ENCODE assay signal across 18 cellular contexts in genomic region chr19:6261883-6262282, GRCh38. TPM values are rescaled to one million over a fixed set of nuclear protein-coding genes. Genes with fewer than 3 reads are reported as not detected.
DNase-seq lines count a peak whose midpoint lies in the region; ATAC-seq and TF ChIP-seq lines count a peak whose summit lies in the region.
"Had no signal": no experiment of that assay in that cellular context is flagged by ENCODE, and none has a peak within 500 bp of the region (broad histone marks: within the 10 kb centered on the region; RNA-seq: fewer than 3 reads in every experiment).

No MANE protein-coding gene starts in this region.

- no peaks in the 10 kb centered on the region for H3K27me3 ChIP-seq in CD8-positive, alpha-beta T cell (ENCODE audit: insufficient read depth, low read length)
- no peaks in the 10 kb centered on the region for H3K27me3 ChIP-seq in psoas muscle (ENCODE audit: insufficient read depth in 3 of 3, low read length in 2 of 3)
- H3K27me3 ChIP-seq in transverse colon, result no peaks in the 10 kb centered on the region
- H3K27me3 ChIP-seq: SJSA1 had no signal

- peaks cover 3% of the 10 kb centered on the region for H3K36me3 ChIP-seq in CD8-positive, alpha-beta T cell (ENCODE audit: insufficient read depth, low read length)
- H3K36me3 ChIP-seq in psoas muscle (ENCODE audit: insufficient read depth in 1 of 2, low read depth in 1 of 2) (peaks cover 0 to 45% of the 10 kb centered on the region in 2 donors), transverse colon (no peaks in the 10 kb centered on the region)

- no peak for ATAC-seq in CD8-positive, alpha-beta T cell
- ATAC-seq in psoas muscle (no peak), HG03442 (IDR thresholded peaks at IDR 0.05; ENCODE audit: unreplicated experiment) (no peak)

- peaks cover 53% of the 10 kb centered on the region for H3K36me3 Mint-ChIP-seq in CD8-positive, alpha-beta T cell
- peaks cover 29% of the 10 kb centered on the region for H3K36me3 Mint-ChIP-seq in mesothelial cell of epicardium
- peaks cover 14% of the 10 kb centered on the region for H3K36me3 Mint-ChIP-seq in chondrocyte (ENCODE audit: low read depth)

- H3K4me3 ChIP-seq in CD8-positive, alpha-beta T cell (ENCODE audit: low read depth, low read length), result no peak overlapping the region
- no peak overlapping the region for H3K4me3 ChIP-seq in psoas muscle
- no peak overlapping the region for H3K4me3 ChIP-seq in transverse colon
- H3K4me3 ChIP-seq: SJSA1 had no signal

- intact Hi-C loops in CD8-positive, alpha-beta T cell (cut with DNase I, micrococcal nuclease), result loop anchor here in 1 of 2 experiments (2.0 kb wide), 1 partner anchor 13 kb away; no protein-coding TSS in a partner anchor
- intact Hi-C loops in psoas muscle (cut with DNase I), result no loop called here
- intact Hi-C loops in transverse colon (cut with DNase I; ENCODE audit: low total_unique reads), result no loop called here

- CTCF ChIA-PET in CD8-positive, alpha-beta T cell (lab: Charles Lee), result interaction anchor here (1.1 to 1.8 kb wide), 2 partner anchors 9 to 149 kb away, joined by 3 to 5 read pairs; no protein-coding TSS in a partner anchor

- H3K27ac ChIP-seq in CD8-positive, alpha-beta T cell (ENCODE audit: low read depth, low read length), result no peak overlapping the region
- H3K27ac ChIP-seq in VCaP (peak overlapping the region; percentile 76; the same call in 1 of the 2 replicates), psoas muscle (peak overlapping the region; percentile 27), transverse colon (no peak overlapping the region)
- H3K27ac ChIP-seq: KMS-11, SJSA1 had no signal

- no peak for TF ChIP-seq CTCF in CD8-positive, alpha-beta T cell (IDR thresholded peaks at IDR 0.05)
- no peak for TF ChIP-seq CTCF in VCaP (conservative IDR thresholded peaks at IDR 0.05)
- TF ChIP-seq CTCF in mesothelial cell of epicardium (IDR thresholded peaks at IDR 0.05; ENCODE audit: unreplicated experiment), result no peak
- no peak for TF ChIP-seq CTCF in psoas muscle (IDR thresholded peaks at IDR 0.05)
- no peak for TF ChIP-seq CTCF in transverse colon (IDR thresholded peaks at IDR 0.05)
- TF ChIP-seq CTCF in chondrocyte (IDR thresholded peaks at IDR 0.05), result no peak

- no peak for TF ChIP-seq EP300 in transverse colon (IDR thresholded peaks at IDR 0.05; ENCODE audit: low read depth)

- POLR2A ChIA-PET in CD8-positive, alpha-beta T cell (lab: Charles Lee), result no interaction called here

- peak overlapping the region; percentile 32 for H3K4me3 Mint-ChIP-seq in CD8-positive, alpha-beta T cell
- H3K4me3 Mint-ChIP-seq in mesothelial cell of epicardium (no peak overlapping the region), chondrocyte (ENCODE audit: unreplicated experiment) (no peak overlapping the region)
- H3K4me3 Mint-ChIP-seq: CD8-positive, alpha-beta memory T cell had no signal

- in situ Hi-C loops in transverse colon (cut with MboI; ENCODE audit: low pct_ligation_motif_present in 1 of 4, low pct_unique_long_range_greater_than_20kb in 1 of 4, low sequenced_read_pairs in 3 of 4), result no loop called here

- no peaks in the 10 kb centered on the region for H3K9me3 ChIP-seq in CD8-positive, alpha-beta T cell (ENCODE audit: low read length)
- no peaks in the 10 kb centered on the region for H3K9me3 ChIP-seq in psoas muscle
- H3K9me3 ChIP-seq in transverse colon, result no peaks in the 10 kb centered on the region
- H3K9me3 ChIP-seq: SJSA1 had no signal

- H3K27ac Mint-ChIP-seq in CD8-positive, alpha-beta T cell, result peak overlapping the region; percentile 75
- peak overlapping the region; percentile 25 for H3K27ac Mint-ChIP-seq in mesothelial cell of epicardium
- H3K27ac Mint-ChIP-seq in chondrocyte (ENCODE audit: unreplicated experiment), result no peak overlapping the region

- no peaks in the 10 kb centered on the region for H3K27me3 Mint-ChIP-seq in CD8-positive, alpha-beta T cell (ENCODE audit: low read depth)
- H3K27me3 Mint-ChIP-seq in mesothelial cell of epicardium (ENCODE audit: low read depth), result no peaks in the 10 kb centered on the region
- H3K27me3 Mint-ChIP-seq in chondrocyte (ENCODE audit: low read depth), result no peaks in the 10 kb centered on the region
- H3K27me3 Mint-ChIP-seq: CD8-positive, alpha-beta memory T cell had no signal

- TF ChIP-seq POLR2A in transverse colon (IDR thresholded peaks at IDR 0.05), result no peak

- no peaks in the 10 kb centered on the region for H3K9me3 Mint-ChIP-seq in CD8-positive, alpha-beta T cell
- H3K9me3 Mint-ChIP-seq in mesothelial cell of epicardium (no peaks in the 10 kb centered on the region), chondrocyte (ENCODE audit: low read depth) (no peaks in the 10 kb centered on the region)
- H3K9me3 Mint-ChIP-seq: CD8-positive, alpha-beta memory T cell had no signal

- DNase-seq in CD8-positive, alpha-beta T cell, result no peak
- no peak for DNase-seq in mesothelial cell of epicardium (ENCODE audit: low spot score in 2 of 2, unreplicated experiment in 2 of 2)
- DNase-seq in psoas muscle, result peak in 1 of 2 donors; percentile 31
- no peak for DNase-seq in transverse colon
- DNase-seq in chondrocyte (ENCODE audit: low spot score), result no peak
- DNase-seq: ACHN; CD8-positive, alpha-beta memory T cell; DMS79; NCI-H1436; NCI-H2029; NCI-H2171 treated with DMSO at 0.1 percent for 48 hours; NCI-H748 treated with DMSO at 0.1 percent for 48 hours; OCI-M1; RPMI8226 had no signal

- H3K4me1 ChIP-seq in CD8-positive, alpha-beta T cell (ENCODE audit: insufficient read depth, low read length), result peaks cover 6% of the 10 kb centered on the region
- H3K4me1 ChIP-seq in psoas muscle (peaks cover 62% of the 10 kb centered on the region), transverse colon (peaks cover 0 to 22% (median 11%) of the 10 kb centered on the region in 4 donors)
- H3K4me1 ChIP-seq: SJSA1 had no signal

- peaks cover 23% of the 10 kb centered on the region for H3K4me1 Mint-ChIP-seq in CD8-positive, alpha-beta T cell (ENCODE audit: low read depth)
- H3K4me1 Mint-ChIP-seq in mesothelial cell of epicardium (peaks cover 6% of the 10 kb centered on the region), chondrocyte (ENCODE audit: low read depth) (peaks cover 28% of the 10 kb centered on the region)

- WGBS in psoas muscle, 3 donors, result 60 to 68% (median 64%) methylated on average over 15 of the region's 15 CpGs
- 62 to 86% methylated on average over 4 to 15 of the region's 15 CpGs for WGBS in transverse colon (ENCODE audit: low coverage in 1 of 2), 2 donors

RNA-seq across cellular contexts. Expression of gene MLLT1, which starts 17.9 kb away (rescaled TPM):
- 10 to 100 TPM; 11.8 to 15.0 TPM for total RNA-seq in CD8-positive, alpha-beta T cell
- total RNA-seq in mesothelial cell of epicardium, result 90.5 to 99.8 TPM (median 93.1 TPM) in 3 replicates
- total RNA-seq in psoas muscle, result 10 to 100 TPM; 35.8 to 51.7 (median 44.0) TPM
- polyA plus RNA-seq in psoas muscle, result 10 to 100 TPM; 24.2 to 34.2 (median 25.2) TPM
- 10 to 100 TPM; 12.3 to 34.6 (median 19.7) TPM for total RNA-seq in transverse colon
- 57.7 to 61.2 TPM (median 60.9 TPM) in 3 replicates for total RNA-seq in chondrocyte

Comparison
In these comparisons a context has a peak if more than half of its experiments do, and no peak if none do; other contexts are left out.
1. H3K27ac ChIP-seq: peak in VCaP (single experiment) and psoas muscle (single experiment); none in CD8-positive, alpha-beta T cell (single experiment) and transverse colon (0 of 4).